In genomic region chr2:207223051-207223450, GRCh38 we compare ENCODE assay signal across 10 cellular contexts. TPM values are rescaled to one million over a fixed set of nuclear protein-coding genes. Genes with fewer than 3 reads are reported as not detected.
A peak's percentile ranks its signal among the peaks of the same experiment; 100 is the strongest.
DNase-seq lines count a peak whose midpoint lies in the region; ATAC-seq, FAIRE-seq and TF ChIP-seq lines count a peak whose summit lies in the region.
"Had no signal": no experiment of that assay in that cellular context is flagged by ENCODE, and none has a peak within 500 bp of the region (broad histone marks: within the 10 kb centered on the region; RNA-seq: fewer than 3 reads in every experiment).

No MANE protein-coding gene starts in this region.

- no peak overlapping the region for H3K14ac ChIP-seq in H9 (ENCODE audit: insufficient read depth, low read length)

- TF ChIP-seq CTCF in ascending aorta (IDR thresholded peaks at IDR 0.05) (no peak), H9 (conservative IDR thresholded peaks at IDR 0.05) (no peak)

- no peaks in the 10 kb centered on the region for H3K79me1 ChIP-seq in H9 (ENCODE audit: insufficient read depth, low read depth, low read length, poor library complexity, severe bottlenecking)

- no peaks in the 10 kb centered on the region for H3K9me3 ChIP-seq in ascending aorta
- no peaks in the 10 kb centered on the region for H3K9me3 ChIP-seq in H9 (ENCODE audit: control insufficient read depth, low read depth, low read length)

- H3K27ac ChIP-seq in ascending aorta: no peak overlapping the region
- no peak overlapping the region for H3K27ac ChIP-seq in H9 (ENCODE audit: insufficient read length, low read depth, low read length)
- H3K27ac ChIP-seq: SK-N-MC had no signal

- H3K4me1 Mint-ChIP-seq in H9: peaks cover 63 to 71% of the 10 kb centered on the region in 2 experiments

- FAIRE-seq in H54 (lab: Jason Lieb, UNC): peak; percentile 91
- FAIRE-seq: A204.1 had no signal

- H3K56ac ChIP-seq in H9 (ENCODE audit: insufficient read length, low read depth, low read length): no peak overlapping the region

- H3K4me1 ChIP-seq in ascending aorta (peaks cover 5 to 7% of the 10 kb centered on the region in 2 donors), H9 (ENCODE audit: insufficient read depth, low read length) (peaks cover 21% of the 10 kb centered on the region)

- no peak overlapping the region for H2BK15ac ChIP-seq in H9 (ENCODE audit: low read depth, low read length)

- no peak overlapping the region for H4K5ac ChIP-seq in H9 (ENCODE audit: insufficient read length, low read depth, low read length)

- no peak overlapping the region for H3K4ac ChIP-seq in H9 (ENCODE audit: low read depth, low read length)

- no peak for ATAC-seq in GM19324 (IDR thresholded peaks at IDR 0.05; ENCODE audit: low FRiP score, unreplicated experiment)

- H3K79me2 ChIP-seq in H9 (ENCODE audit: insufficient read depth, low read length): no peaks in the 10 kb centered on the region

- peaks cover 2% of the 10 kb centered on the region; the same call in 1 of the 2 replicates for H3K27me3 Mint-ChIP-seq in H9 (ENCODE audit: low read depth)

- H2AFZ ChIP-seq in H9 (ENCODE audit: low read length): no peak overlapping the region

- DNase-seq in DMS53 (lab: John Stamatoyannopoulos, UW) (peak; percentile 37), DMS53 treated with DMSO at 0.1 percent for 48 hours (lab: John Stamatoyannopoulos, UW; ENCODE audit: unreplicated experiment) (no peak), H54 (ENCODE audit: insufficient read length, low spot score) (no peak), NCI-H226 (peak; percentile 15), hepatic stellate cell (ENCODE audit: low spot score) (peak; percentile 35), ascending aorta (ENCODE audit: low spot score in 2 of 2) (no peak), H9 (no peak)

- H3T11ph ChIP-seq in H9 (ENCODE audit: low read length): no peak overlapping the region

- WGBS in H9 (ENCODE audit: extremely low coverage, insufficient read length, low lambda C conversion rate): no CpG with 5 or more reads among the region's 3 CpGs

- no peak overlapping the region for H3K23ac ChIP-seq in H9 (ENCODE audit: insufficient read length, low read depth, low read length)

- H2BK12ac ChIP-seq in H9 (ENCODE audit: insufficient read length, low read depth, low read length): no peak overlapping the region

- H4K8ac ChIP-seq in H9 (replicated peaks; ENCODE audit: insufficient read length, low read depth, low read length): no peak overlapping the region

- no peak overlapping the region for H2BK120ac ChIP-seq in H9 (ENCODE audit: low read depth, low read length, poor library complexity, severe bottlenecking)

- no peak overlapping the region for H3K27ac Mint-ChIP-seq in H9

- no peak overlapping the region for H2BK20ac ChIP-seq in H9 (ENCODE audit: low read depth, low read length, poor library complexity, severe bottlenecking)

- no peaks in the 10 kb centered on the region for H3K36me3 ChIP-seq in ascending aorta

- no peak overlapping the region for H3K18ac ChIP-seq in H9 (ENCODE audit: insufficient read length, low read depth, low read length)

- no peaks in the 10 kb centered on the region for H3K9me3 Mint-ChIP-seq in H9

- no peak overlapping the region for H2BK5ac ChIP-seq in H9 (ENCODE audit: insufficient read length, low read length)

- H3K4me3 Mint-ChIP-seq in H9: no peak overlapping the region

- peaks cover 3% of the 10 kb centered on the region for H3K23me2 ChIP-seq in H9 (ENCODE audit: insufficient read length, low read depth, low read length, poor library complexity, severe bottlenecking)

- H2AK5ac ChIP-seq in H9 (ENCODE audit: insufficient read length, low read length): no peak overlapping the region

- H3K9ac ChIP-seq in H9 (ENCODE audit: extremely low read depth, insufficient read length, low read length): no peak overlapping the region

- no peak for TF ChIP-seq POLR2A in H54 (IDR thresholded peaks at IDR 0.05; ENCODE audit: low read depth, low read length)

- no peaks in the 10 kb centered on the region for H4K20me1 ChIP-seq in H9 (ENCODE audit: control insufficient read depth, insufficient read depth, insufficient read length)

- intact Hi-C loops in ascending aorta (cut with DNase I): no loop called here

- no peak overlapping the region for H4K91ac ChIP-seq in H9 (ENCODE audit: insufficient read length, low read depth, low read length)

- H3K4me3 ChIP-seq in ascending aorta: no peak overlapping the region
- H3K4me3 ChIP-seq: SK-N-MC had no signal

- no peaks in the 10 kb centered on the region; a peak in 1 of 7 replicates for H3K36me3 Mint-ChIP-seq in H9 (ENCODE audit: insufficient read depth in 1 of 3, low read depth in 3 of 3)

- no peaks in the 10 kb centered on the region for H3K27me3 ChIP-seq in ascending aorta
- H3K27me3 ChIP-seq in H9 (ENCODE audit: insufficient read depth, low read length): no peaks in the 10 kb centered on the region

- H3K4me2 ChIP-seq in H9 (ENCODE audit: insufficient read depth, insufficient read length, low read length): no peak overlapping the region

RNA-seq across cellular contexts. Expression of gene KLF7, which starts 57.3 kb away (rescaled TPM):
- total RNA-seq in ascending aorta (17.0 TPM), H9 (2021) (32.2 and 33.4 TPM in 2 replicates)

Comparison
In these comparisons a context has a peak if more than half of its experiments do, and no peak if none do; other contexts are left out.
1. DNase-seq: peak in DMS53 (single experiment), NCI-H226 (single experiment) and hepatic stellate cell (single experiment); none in DMS53 treated with DMSO at 0.1 percent for 48 hours (single experiment), H54 (single experiment), ascending aorta (0 of 2) and H9 (single experiment).